ENCODE assay signal across 23 cellular contexts in the genomic region with DNA sequence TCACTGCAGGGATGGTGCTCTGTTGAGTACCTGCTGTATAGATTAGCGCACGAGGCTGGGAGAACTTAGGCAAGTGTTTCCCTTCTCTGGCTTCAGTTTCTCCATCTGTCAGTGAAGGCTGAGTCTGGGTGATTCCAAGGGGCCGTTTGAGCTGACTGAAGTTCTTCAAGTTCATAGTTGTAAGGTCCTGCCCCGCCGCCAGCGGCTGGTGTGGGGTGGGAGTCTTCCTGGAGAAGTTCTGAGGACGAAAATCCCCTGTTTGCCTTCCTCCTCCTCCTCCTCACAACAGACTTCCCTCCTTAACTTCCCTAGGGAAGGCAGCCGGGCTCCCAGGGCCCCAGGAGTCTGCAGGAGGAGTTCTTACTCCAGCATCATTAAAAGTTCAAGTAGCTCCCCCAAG. TPM values are rescaled to one million over a fixed set of nuclear protein-coding genes. Genes with fewer than 3 reads are reported as not detected.
DNase-seq lines count a peak whose midpoint lies in the region; ATAC-seq and TF ChIP-seq lines count a peak whose summit lies in the region.
"Had no signal": no experiment of that assay in that cellular context is flagged by ENCODE, and none has a peak within 500 bp of the region (broad histone marks: within the 10 kb centered on the region; RNA-seq: fewer than 3 reads in every experiment).

No MANE protein-coding gene starts in this region.

- H3K4me2 ChIP-seq in MM.1S (ENCODE audit: low read depth, low read length) = no peak overlapping the region
- H3K4me2 ChIP-seq: smooth muscle cell had no signal

- no peaks in the 10 kb centered on the region for H3K36me3 Mint-ChIP-seq in endothelial cell (ENCODE audit: low read depth, unreplicated experiment)
- no peaks in the 10 kb centered on the region for H3K36me3 Mint-ChIP-seq in osteocyte (ENCODE audit: unreplicated experiment)
- H3K36me3 Mint-ChIP-seq: activated naive CD8-positive, alpha-beta T cell treated with anti-CD3 and anti-CD28 coated beads for 36 hours had no signal

- H3K4me1 ChIP-seq in left ventricle myocardium inferior (peaks cover 63% of the 10 kb centered on the region), upper lobe of right lung (peaks cover 62% of the 10 kb centered on the region), MM.1S (ENCODE audit: low read length) (peaks cover 15% of the 10 kb centered on the region)

- no peak overlapping the region for H2AFZ ChIP-seq in MM.1S (ENCODE audit: low read length)

- H3K27me3 Mint-ChIP-seq in endothelial cell (ENCODE audit: unreplicated experiment) (peaks cover 31% of the 10 kb centered on the region), osteocyte (ENCODE audit: unreplicated experiment) (peaks cover 6% of the 10 kb centered on the region)

- H3K9ac ChIP-seq in MM.1S (ENCODE audit: low read length) = no peak overlapping the region

- H3K9me3 ChIP-seq in left ventricle myocardium inferior (replicated peaks) (no peaks in the 10 kb centered on the region), upper lobe of right lung (no peaks in the 10 kb centered on the region), MM.1S (replicated peaks; ENCODE audit: insufficient read depth, low read length) (no peaks in the 10 kb centered on the region)

- TF ChIP-seq CTCF in left ventricle myocardium inferior (IDR thresholded peaks at IDR 0.05; ENCODE audit: borderline replicate concordance) = no peak
- no peak for TF ChIP-seq CTCF in endothelial cell (IDR thresholded peaks at IDR 0.05; ENCODE audit: unreplicated experiment)
- TF ChIP-seq CTCF in osteocyte (IDR thresholded peaks at IDR 0.05) = no peak
- TF ChIP-seq CTCF in upper lobe of right lung (IDR thresholded peaks at IDR 0.05) = no peak
- TF ChIP-seq CTCF in MM.1S (IDR thresholded peaks at IDR 0.05; ENCODE audit: low read length) = no peak

- peak overlapping the region; percentile 98 for H3K27ac ChIP-seq in left ventricle myocardium inferior (replicated peaks)
- H3K27ac ChIP-seq in upper lobe of right lung = peak overlapping the region; percentile 97
- H3K27ac ChIP-seq in MM.1S (ENCODE audit: low read length) = no peak overlapping the region

- ATAC-seq in Right ventricle myocardium inferior = no peak
- ATAC-seq in upper lobe of right lung = no peak
- no peak for ATAC-seq in GM21576 (IDR thresholded peaks at IDR 0.05; ENCODE audit: unreplicated experiment)

- H3K9me3 Mint-ChIP-seq in endothelial cell (ENCODE audit: unreplicated experiment) = no peaks in the 10 kb centered on the region
- no peaks in the 10 kb centered on the region for H3K9me3 Mint-ChIP-seq in osteocyte (ENCODE audit: unreplicated experiment)
- H3K9me3 Mint-ChIP-seq: activated naive CD8-positive, alpha-beta T cell treated with anti-CD3 and anti-CD28 coated beads for 36 hours; nephron progenitor cell had no signal

- intact Hi-C loops in left ventricle myocardium inferior (cut with micrococcal nuclease) = loop anchor here (10.0 kb wide), 1 partner anchor 120 kb away; no protein-coding TSS in a partner anchor
- intact Hi-C loops in Right ventricle myocardium inferior (cut with DNase I) = no loop called here
- intact Hi-C loops in upper lobe of right lung (cut with DNase I) = no loop called here

- no peaks in the 10 kb centered on the region for H4K20me1 ChIP-seq in MM.1S (ENCODE audit: insufficient read depth, low read length)

- no peak overlapping the region for H3K4me3 Mint-ChIP-seq in endothelial cell (ENCODE audit: unreplicated experiment)
- no peak overlapping the region for H3K4me3 Mint-ChIP-seq in osteocyte (ENCODE audit: unreplicated experiment)
- H3K4me3 Mint-ChIP-seq: activated naive CD8-positive, alpha-beta T cell treated with anti-CD3 and anti-CD28 coated beads for 36 hours had no signal

- DNase-seq in left ventricle myocardium inferior (no peak), Right ventricle myocardium inferior (ENCODE audit: missing footprints) (no peak), endothelial cell (ENCODE audit: low spot score) (no peak), osteocyte (ENCODE audit: extremely low spot score, unreplicated experiment) (no peak), upper lobe of right lung (no peak), MM.1S (no peak), SW 1271 (lab: John Stamatoyannopoulos, UW) (no peak)
- DNase-seq: activated CD8-positive, alpha-beta memory T cell treated with anti-CD3 and anti-CD28 coated beads, Interleukin-2, amount 50 U/mL, for 4 hours; activated naive CD8-positive, alpha-beta T cell treated with anti-CD3 and anti-CD28 coated beads for 36 hours; COR-L47; DND-41; left colon; NCI-H1417; NCI-H446 treated with DMSO at 0.1 percent for 48 hours; nephron progenitor cell; stimulated activated naive CD4-positive, alpha-beta T cell treated with Interleukin-2 at 50 U/mL for 16 hours had no signal

- H3K4me3 ChIP-seq in left ventricle myocardium inferior (no peak overlapping the region), upper lobe of right lung (no peak overlapping the region), MM.1S (ENCODE audit: low read length) (no peak overlapping the region)
- H3K4me3 ChIP-seq: smooth muscle cell had no signal

- H3K79me2 ChIP-seq in MM.1S (ENCODE audit: low read length) = no peaks in the 10 kb centered on the region

- H3K27ac Mint-ChIP-seq in endothelial cell (ENCODE audit: unreplicated experiment) (peak overlapping the region; percentile 67), osteocyte (ENCODE audit: unreplicated experiment) (peak overlapping the region; percentile 98)
- H3K27ac Mint-ChIP-seq: activated naive CD8-positive, alpha-beta T cell treated with anti-CD3 and anti-CD28 coated beads for 36 hours had no signal

- no peaks in the 10 kb centered on the region for H3K9me2 ChIP-seq in MM.1S (replicated peaks; ENCODE audit: insufficient read depth, low read length)

- no peaks in the 10 kb centered on the region for H3F3A ChIP-seq in MM.1S (ENCODE audit: insufficient read depth, low read length)

- no peaks in the 10 kb centered on the region for H3K27me3 ChIP-seq in left ventricle myocardium inferior (ENCODE audit: low read depth)
- H3K27me3 ChIP-seq in upper lobe of right lung = no peaks in the 10 kb centered on the region
- no peaks in the 10 kb centered on the region for H3K27me3 ChIP-seq in MM.1S (replicated peaks; ENCODE audit: insufficient read depth, low read length)

- no peaks in the 10 kb centered on the region for H3K36me3 ChIP-seq in left ventricle myocardium inferior
- H3K36me3 ChIP-seq in upper lobe of right lung = no peaks in the 10 kb centered on the region
- H3K36me3 ChIP-seq in MM.1S (replicated peaks; ENCODE audit: insufficient read depth, low read length) = no peaks in the 10 kb centered on the region

- H3K4me1 Mint-ChIP-seq in endothelial cell (ENCODE audit: unreplicated experiment) (peaks cover 58% of the 10 kb centered on the region), osteocyte (ENCODE audit: unreplicated experiment) (peaks cover 63% of the 10 kb centered on the region)

RNA-seq across cellular contexts. Expression of a gene that starts 1.7 kb away (rescaled TPM):
- total RNA-seq in left ventricle myocardium inferior (6.2 TPM), Right ventricle myocardium inferior (8.1 TPM), endothelial cell (ENCODE audit: unreplicated experiment) (0.87 TPM), osteocyte (3.0 and 3.7 TPM in 2 replicates), upper lobe of right lung (10.8 TPM)
- total RNA-seq: A673; activated naive CD8-positive, alpha-beta T cell treated with anti-CD3 and anti-CD28 coated beads for 36 hours; H4; smooth muscle cell; T-helper 2 cell treated with Interferon-gamma antibody and Interleukin-4, amounts not matched to agents 100 ng/mL and 5 ng/mL, for 36 hours had no signal

RNA-seq across cellular contexts. Expression of a gene that starts 5.0 kb away (rescaled TPM):
- total RNA-seq in left ventricle myocardium inferior = 6.5 TPM
- 9.6 TPM for total RNA-seq in Right ventricle myocardium inferior
- total RNA-seq in endothelial cell (ENCODE audit: unreplicated experiment) = 32.0 TPM
- total RNA-seq in osteocyte = 0.56 TPM in 1 of 2 replicates, not detected in the other
- 13.5 TPM for total RNA-seq in upper lobe of right lung
- total RNA-seq: activated naive CD8-positive, alpha-beta T cell treated with anti-CD3 and anti-CD28 coated beads for 36 hours; smooth muscle cell; T-helper 2 cell treated with Interferon-gamma antibody and Interleukin-4, amounts not matched to agents 100 ng/mL and 5 ng/mL, for 36 hours had no signal

RNA-seq across cellular contexts. Expression of a gene that starts 34.1 kb away (rescaled TPM):
- total RNA-seq in left ventricle myocardium inferior (not detected), Right ventricle myocardium inferior (not detected), endothelial cell (ENCODE audit: unreplicated experiment) (not detected), osteocyte (not detected in 2 replicates), upper lobe of right lung (not detected)
- total RNA-seq: A673; activated naive CD8-positive, alpha-beta T cell treated with anti-CD3 and anti-CD28 coated beads for 36 hours; H4; left colon; pulmonary artery endothelial cell; smooth muscle cell; T-helper 2 cell treated with Interferon-gamma antibody and Interleukin-4, amounts not matched to agents 100 ng/mL and 5 ng/mL, for 36 hours; ureter had no signal

RNA-seq across cellular contexts. Expression of a gene that starts 53.6 kb away (rescaled TPM):
- not detected for total RNA-seq in left ventricle myocardium inferior
- not detected for total RNA-seq in Right ventricle myocardium inferior
- total RNA-seq in endothelial cell (ENCODE audit: unreplicated experiment) = not detected
- not detected in 2 replicates for total RNA-seq in osteocyte
- total RNA-seq in upper lobe of right lung = not detected
- total RNA-seq: A673; activated naive CD8-positive, alpha-beta T cell treated with anti-CD3 and anti-CD28 coated beads for 36 hours; H4; left colon; pulmonary artery endothelial cell; T-helper 2 cell treated with Interferon-gamma antibody and Interleukin-4, amounts not matched to agents 100 ng/mL and 5 ng/mL, for 36 hours; ureter had no signal
